ENCODE assay signal across 1 cellular context in the genomic region with DNA sequence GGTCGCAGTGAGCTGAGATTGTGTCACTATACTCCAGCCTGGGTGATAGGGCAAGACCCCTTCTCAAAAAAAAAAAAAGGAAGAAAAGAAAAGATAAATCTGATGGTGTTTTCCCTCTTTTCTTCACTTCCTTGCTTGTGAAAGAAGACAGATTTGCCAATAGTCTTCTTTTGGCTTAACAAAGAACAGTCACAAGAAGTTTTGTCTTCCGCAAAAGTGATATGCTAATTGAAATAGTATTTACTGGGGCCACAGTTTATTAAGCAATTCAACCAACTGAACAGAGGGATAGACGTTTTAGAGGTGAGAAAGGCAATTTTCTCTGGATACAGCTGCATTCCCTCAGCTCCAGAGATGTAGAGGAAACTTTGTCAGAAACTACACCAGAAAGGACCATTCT.
TF ChIP-seq lines count a peak whose summit lies in the region.

No MANE protein-coding gene starts in this region.

TF ChIP-seq in K562, 482 proteins besides CTCF, POLR2A, EP300 and RAD21:
- TF ChIP-seq POLR3A (IDR thresholded peaks at IDR 0.05; ENCODE audit: borderline replicate concordance, extremely low read depth, insufficient read depth, insufficient read length): no peak
- TF ChIP-seq FOXK2 (conservative IDR thresholded peaks at IDR 0.05 in 1 of 2, IDR thresholded peaks at IDR 0.05 in 1 of 2; ENCODE audit: low read depth in 2 of 2): no peak
TF ChIP-seq in K562: peak in this region for 0.
